ENCODE assay signal across 8 cellular contexts in genomic region chr11:83051760-83052671, GRCh38. TPM values are rescaled to one million over a fixed set of nuclear protein-coding genes. Genes with fewer than 3 reads are reported as not detected.
DNase-seq lines count a peak whose midpoint lies in the region; ATAC-seq and TF ChIP-seq lines count a peak whose summit lies in the region.

No MANE protein-coding gene starts in this region.

- H3K4me1 ChIP-seq in ACC112 (ENCODE audit: control insufficient read depth, insufficient read depth, low read length, unreplicated experiment) = peaks cover 60% of the 10 kb centered on the region
- peaks cover 5 to 16% of the 10 kb centered on the region in 2 donors for H3K4me1 ChIP-seq in muscle layer of duodenum (ENCODE audit: control insufficient read depth in 1 of 2, insufficient read depth in 2 of 2, low read length in 2 of 2)

- no peak overlapping the region for H2AFZ ChIP-seq in ACC112 (ENCODE audit: low read length, unreplicated experiment)

- peaks cover 84% of the 10 kb centered on the region for H3K4me1 Mint-ChIP-seq in chondrocyte (ENCODE audit: low read depth)

- peak; percentile 23 for DNase-seq in LoVo (ENCODE audit: low spot score)
- no peak for DNase-seq in chondrocyte (ENCODE audit: low spot score)
- no peak for DNase-seq in NCI-H2081 treated with DMSO at 0.1 percent for 48 hours (lab: John Stamatoyannopoulos, UW)
- no peak for DNase-seq in activated T-cell treated with anti-CD3 and anti-CD28 coated beads, Interleukin-2, amount 50 U/mL, for 1 hour

- H3K9me3 Mint-ChIP-seq in chondrocyte (ENCODE audit: low read depth) = no peaks in the 10 kb centered on the region

- H3K27me3 ChIP-seq in ACC112 (ENCODE audit: insufficient read depth, low read length) = no peaks in the 10 kb centered on the region
- no peaks in the 10 kb centered on the region for H3K27me3 ChIP-seq in muscle layer of duodenum (ENCODE audit: low read depth, low read length)

- H3K4me3 Mint-ChIP-seq in chondrocyte (ENCODE audit: unreplicated experiment) = no peak overlapping the region

- H3K36me3 ChIP-seq in ACC112 (ENCODE audit: insufficient read depth, low read length) (no peaks in the 10 kb centered on the region), muscle layer of duodenum (ENCODE audit: control insufficient read depth in 1 of 2, insufficient read depth in 2 of 2, low read length in 2 of 2) (no peaks in the 10 kb centered on the region)

- no peaks in the 10 kb centered on the region for H3K9me3 ChIP-seq in muscle layer of duodenum (ENCODE audit: control insufficient read depth in 1 of 2, low read length in 2 of 2)

- no peak for TF ChIP-seq CTCF in chondrocyte (IDR thresholded peaks at IDR 0.05)

- H3K27ac Mint-ChIP-seq in chondrocyte (ENCODE audit: unreplicated experiment) = peak overlapping the region; percentile 95

- H3K27ac ChIP-seq in ACC112 (ENCODE audit: low read depth, low read length) (peak overlapping the region; percentile 97), muscle layer of duodenum (ENCODE audit: low read length) (peak overlapping the region; percentile 90)

- H3K79me2 ChIP-seq in ACC112 (ENCODE audit: control insufficient read depth, insufficient read depth, low read length, unreplicated experiment) = peaks cover 20% of the 10 kb centered on the region

- H3K4me3 ChIP-seq in ACC112 (ENCODE audit: low read depth, low read length) (peak overlapping the region; percentile 14; the same call in 1 of the 2 replicates), muscle layer of duodenum (ENCODE audit: low read depth in 1 of 2, low read length in 2 of 2) (no peak overlapping the region)

- ATAC-seq in GM21515 (IDR thresholded peaks at IDR 0.05; ENCODE audit: unreplicated experiment) (no peak), HG03469 (IDR thresholded peaks at IDR 0.05; ENCODE audit: unreplicated experiment) (no peak)

- H3K36me3 Mint-ChIP-seq in chondrocyte (ENCODE audit: low read depth) = no peaks in the 10 kb centered on the region

- no peaks in the 10 kb centered on the region for H3K27me3 Mint-ChIP-seq in chondrocyte (ENCODE audit: low read depth)

RNA-seq across cellular contexts. Expression of gene RAB30, which starts 19.7 kb away (rescaled TPM):
- total RNA-seq in chondrocyte = 52.6 to 55.2 TPM (median 54.0 TPM) in 3 replicates
